ENCODE assay signal across 9 cellular contexts in genomic region chr11:17352925-17353227, GRCh38. TPM values are rescaled to one million over a fixed set of nuclear protein-coding genes. Genes with fewer than 3 reads are reported as not detected.
DNase-seq lines count a peak whose midpoint lies in the region; ATAC-seq, FAIRE-seq and TF ChIP-seq lines count a peak whose summit lies in the region.
"Had no signal": no experiment of that assay in that cellular context is flagged by ENCODE, and none has a peak within 500 bp of the region (broad histone marks: within the 10 kb centered on the region; RNA-seq: fewer than 3 reads in every experiment).

No MANE protein-coding gene starts in this region.

- H3K4me3 Mint-ChIP-seq in astrocyte (ENCODE audit: unreplicated experiment), result peak overlapping the region; percentile 85

- H3K79me2 ChIP-seq in astrocyte (ENCODE audit: insufficient read depth, low read length), result no peaks in the 10 kb centered on the region

- H3K27ac ChIP-seq in SJCRH30, result no peak overlapping the region; the same call in 1 of the 2 replicates
- no peak overlapping the region for H3K27ac ChIP-seq in astrocyte (ENCODE audit: low read depth, low read length)
- peak overlapping the region in 7 of 21 experiments; percentile 18 to 83 (median 61) for H3K27ac ChIP-seq in skin epidermis

- H3K4me1 ChIP-seq in SJCRH30 (no peaks in the 10 kb centered on the region; the same call in 1 of the 2 replicates), astrocyte (ENCODE audit: insufficient read depth, low read length) (peaks cover 20% of the 10 kb centered on the region)

- peak overlapping the region; percentile 28 for H2AFZ ChIP-seq in astrocyte (ENCODE audit: low read depth, low read length)

- no peaks in the 10 kb centered on the region for H3K9me3 ChIP-seq in SJCRH30 (replicated peaks)
- H3K9me3 ChIP-seq in astrocyte (ENCODE audit: insufficient read depth, low read depth, low read length), result no peaks in the 10 kb centered on the region

- peaks cover 1% of the 10 kb centered on the region for H3K9me3 Mint-ChIP-seq in astrocyte (ENCODE audit: unreplicated experiment)

- peak; percentile 50 for DNase-seq in GM12865 (ENCODE audit: low read depth)
- DNase-seq in SJCRH30, result peak in 1 of 2 experiments; percentile 32
- no peak for DNase-seq in astrocyte (ENCODE audit: low read depth)
- no peak for DNase-seq in mesenteric fat pad (ENCODE audit: low spot score)

- H3K36me3 Mint-ChIP-seq in astrocyte (ENCODE audit: low read depth, unreplicated experiment), result peaks cover 5% of the 10 kb centered on the region

- FAIRE-seq in astrocyte (lab: Jason Lieb, UNC), result no peak
- FAIRE-seq: colon had no signal

- peak overlapping the region; percentile 65 for H3K4me3 ChIP-seq in GM12865 (ENCODE audit: low read depth, low read length)
- H3K4me3 ChIP-seq in SJCRH30, result peak overlapping the region; percentile 71
- H3K4me3 ChIP-seq in astrocyte (ENCODE audit: insufficient read depth, low read depth, low read length), result peak overlapping the region; percentile 72
- peak overlapping the region; percentile 39 for H3K4me3 ChIP-seq in iPS-11a (ENCODE audit: low read depth, low read length)
- peak overlapping the region; percentile 47 to 78 (median 59) for H3K4me3 ChIP-seq in skin epidermis

- peaks cover 16% of the 10 kb centered on the region for H3K27me3 Mint-ChIP-seq in astrocyte (ENCODE audit: low read depth, unreplicated experiment)

- H3K4me1 Mint-ChIP-seq in astrocyte (ENCODE audit: low read depth, unreplicated experiment), result peaks cover 5% of the 10 kb centered on the region

- TF ChIP-seq CTCF in GM12865 (IDR thresholded peaks at IDR 0.05; ENCODE audit: insufficient read depth, low read depth, low read length, missing control alignments) (no peak), astrocyte (IDR thresholded peaks at IDR 0.05; ENCODE audit: insufficient read depth, low read depth, low read length) (no peak)

- peak overlapping the region; percentile 65 for H3K9ac ChIP-seq in astrocyte (ENCODE audit: low read length)

- no peaks in the 10 kb centered on the region for H3K36me3 ChIP-seq in SJCRH30
- no peaks in the 10 kb centered on the region for H3K36me3 ChIP-seq in astrocyte (ENCODE audit: insufficient read depth, low read length)

- H3K27me3 ChIP-seq in SJCRH30 (no peaks in the 10 kb centered on the region), astrocyte (ENCODE audit: insufficient read depth, low read length) (no peaks in the 10 kb centered on the region)

- ATAC-seq in HG03342 (IDR thresholded peaks at IDR 0.05; ENCODE audit: unreplicated experiment) (peak; percentile 39), GM18520 (IDR thresholded peaks at IDR 0.05; ENCODE audit: unreplicated experiment) (no peak)

- H3K27ac Mint-ChIP-seq in astrocyte (ENCODE audit: unreplicated experiment), result peak overlapping the region; percentile 84

- H4K20me1 ChIP-seq in astrocyte (ENCODE audit: insufficient read depth, low read length), result no peaks in the 10 kb centered on the region

- H3K4me2 ChIP-seq in astrocyte (ENCODE audit: low read length), result peak overlapping the region; percentile 93

RNA-seq across cellular contexts. Expression of gene NCR3LG1, which starts 1.3 kb away (rescaled TPM):
- 7.8 and 8.1 TPM in 2 replicates for total RNA-seq in SJCRH30 (2014; rRNA removed; shearing (Covaris generic))
- total RNA-seq in astrocyte (3.1 and 3.3 TPM in 2 replicates), mesenteric fat pad (4.1 TPM)

RNA-seq across cellular contexts. Expression of gene KCNJ11, which starts 35.6 kb away (rescaled TPM):
- 4.8 and 5.9 TPM in 2 replicates for total RNA-seq in SJCRH30 (2014; rRNA removed; shearing (Covaris generic))
- total RNA-seq in astrocyte (0.43 TPM in 1 of 2 replicates, not detected in the other), mesenteric fat pad (3.5 TPM)
